ENCODE assay signal across 24 cellular contexts in the genomic region with DNA sequence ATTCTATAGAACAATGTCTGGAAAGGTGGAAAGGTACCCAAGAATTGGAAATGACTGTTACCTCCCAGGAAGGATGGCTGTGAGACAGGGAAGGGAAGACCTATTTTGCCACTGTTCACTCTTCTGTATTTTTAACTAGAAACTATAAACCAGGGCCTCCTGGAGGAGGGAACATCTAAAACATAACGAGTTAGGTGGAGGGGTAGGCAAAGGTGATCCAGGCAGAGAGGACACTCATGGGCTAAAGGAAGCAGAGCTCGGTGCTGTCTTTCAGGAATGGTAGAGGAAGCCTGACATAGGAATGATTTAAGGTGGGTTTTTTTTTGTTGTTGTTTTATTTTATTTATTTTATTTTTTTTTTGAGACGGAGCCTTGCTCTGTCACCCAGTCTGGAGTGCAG. TPM values are rescaled to one million over a fixed set of nuclear protein-coding genes. Genes with fewer than 3 reads are reported as not detected.
DNase-seq lines count a peak whose midpoint lies in the region; ATAC-seq, FAIRE-seq and TF ChIP-seq lines count a peak whose summit lies in the region.
"Had no signal": no experiment of that assay in that cellular context is flagged by ENCODE, and none has a peak within 500 bp of the region (broad histone marks: within the 10 kb centered on the region; RNA-seq: fewer than 3 reads in every experiment).

No MANE protein-coding gene starts in this region.

- in situ Hi-C loops in mammary epithelial cell (cut with MboI; ENCODE audit: low sequenced_read_pairs in 2 of 2) = loop anchor here (5.0 to 10.0 kb wide), 2 partner anchors 78 to 220 kb away; partner anchors contain the start of gene FAM98C (in 1 of the 2)

- BruUV-seq in MCF 10A (replicated peaks; lab: Mats Ljungman, UMichigan) (no TSS peak), mammary epithelial cell (replicated peaks; lab: Mats Ljungman, UMichigan) (no TSS peak)

- no peak for TF ChIP-seq POLR2A in thyroid gland (IDR thresholded peaks at IDR 0.05)

- no peak for FAIRE-seq in astrocyte (lab: Jason Lieb, UNC)
- FAIRE-seq: D721Med, GM12891, GM18507 had no signal

- H3K4me2 ChIP-seq in mammary epithelial cell (ENCODE audit: insufficient read depth, low read depth, low read length) = no peak overlapping the region
- H3K4me2 ChIP-seq in astrocyte (ENCODE audit: low read length) = no peak overlapping the region
- H3K4me2 ChIP-seq: BLaER1, GM23338 had no signal

- H3K4me3 ChIP-seq in mammary epithelial cell (replicated peaks in 1 of 3; ENCODE audit: insufficient read depth in 1 of 3, low read depth in 2 of 3, low read length in 3 of 3) = no peak overlapping the region
- no peak overlapping the region for H3K4me3 ChIP-seq in astrocyte (ENCODE audit: insufficient read depth, low read depth, low read length)
- no peak overlapping the region for H3K4me3 ChIP-seq in thyroid gland (replicated peaks in 1 of 3)
- H3K4me3 ChIP-seq: BLaER1, GM23338 had no signal

- peaks cover 32% of the 10 kb centered on the region for H3K36me3 ChIP-seq in mammary epithelial cell (ENCODE audit: insufficient read depth, low read length)
- peaks cover 36% of the 10 kb centered on the region for H3K36me3 ChIP-seq in astrocyte (ENCODE audit: insufficient read depth, low read length)
- peaks cover 65 to 85% of the 10 kb centered on the region in 2 donors for H3K36me3 ChIP-seq in thyroid gland

- peaks cover 12% of the 10 kb centered on the region for H3K4me1 Mint-ChIP-seq in activated CD4-positive, alpha-beta memory T cell treated with anti-CD3 and anti-CD28 coated beads, Interleukin-2, amount 10 ng/mL, durations not matched to agents 7 days and 5 days
- H3K4me1 Mint-ChIP-seq in activated CD4-positive, alpha-beta memory T cell treated with anti-CD3 and anti-CD28 coated beads for 36 hours (ENCODE audit: low read depth) = peaks cover 10% of the 10 kb centered on the region
- H3K4me1 Mint-ChIP-seq in MCF 10A (ENCODE audit: insufficient read depth, unreplicated experiment) (peaks cover 4% of the 10 kb centered on the region), astrocyte (ENCODE audit: low read depth, unreplicated experiment) (peaks cover 6% of the 10 kb centered on the region), memory B cell (peaks cover 9% of the 10 kb centered on the region)

- TF ChIP-seq CTCF in MCF 10A (IDR thresholded peaks at IDR 0.05; ENCODE audit: unreplicated experiment) (no peak), mammary epithelial cell (conservative IDR thresholded peaks at IDR 0.05 in 1 of 2, IDR thresholded peaks at IDR 0.05 in 1 of 2; ENCODE audit: extremely low read depth in 1 of 2, insufficient read depth in 1 of 2, low read depth in 1 of 2, low read length in 2 of 2) (no peak), astrocyte (IDR thresholded peaks at IDR 0.05; ENCODE audit: insufficient read depth, low read depth, low read length) (no peak), thyroid gland (IDR thresholded peaks at IDR 0.05) (no peak)

- intact Hi-C loops in activated CD4-positive, alpha-beta memory T cell treated with anti-CD3 and anti-CD28 coated beads for 36 hours (cut with micrococcal nuclease) = no loop called here
- intact Hi-C loops in MCF 10A (cut with micrococcal nuclease) (no loop called here), mammary epithelial cell (cut with micrococcal nuclease) (no loop called here), cardiac septum (cut with DNase I) (no loop called here), thyroid gland (cut with DNase I) (no loop called here)

- peak overlapping the region; percentile 21 for H3K27ac Mint-ChIP-seq in activated CD4-positive, alpha-beta memory T cell treated with anti-CD3 and anti-CD28 coated beads, Interleukin-2, amount 10 ng/mL, durations not matched to agents 7 days and 5 days
- H3K27ac Mint-ChIP-seq in activated CD4-positive, alpha-beta memory T cell treated with anti-CD3 and anti-CD28 coated beads for 36 hours = no peak overlapping the region
- H3K27ac Mint-ChIP-seq in MCF 10A (ENCODE audit: low read depth, unreplicated experiment) (peak overlapping the region; percentile 51), astrocyte (ENCODE audit: unreplicated experiment) (no peak overlapping the region), memory B cell (peak overlapping the region; percentile 42)
- H3K27ac Mint-ChIP-seq: B cell; CD4-positive, CD25-positive, alpha-beta regulatory T cell; CD8-positive, alpha-beta T cell; GM23338; H9; HFFc6 had no signal

- WGBS in mammary epithelial cell (ENCODE audit: low coverage, missing lambda C conversion rate) = 100% methylated on average over 3 of the region's 3 CpGs
- WGBS in thyroid gland, 2 donors = 91 to 92% methylated on average over 3 of the region's 3 CpGs

- H3K27me3 ChIP-seq in mammary epithelial cell (ENCODE audit: insufficient read depth, low read length) = no peaks in the 10 kb centered on the region
- no peaks in the 10 kb centered on the region for H3K27me3 ChIP-seq in astrocyte (ENCODE audit: insufficient read depth, low read length)
- no peaks in the 10 kb centered on the region for H3K27me3 ChIP-seq in thyroid gland
- H3K27me3 ChIP-seq: BLaER1 had no signal

- peaks cover 43% of the 10 kb centered on the region for H3K79me2 ChIP-seq in mammary epithelial cell (ENCODE audit: insufficient read depth, low read length)
- peaks cover 16% of the 10 kb centered on the region for H3K79me2 ChIP-seq in astrocyte (ENCODE audit: insufficient read depth, low read length)

- ATAC-seq in memory B cell (ENCODE audit: low read depth) = no peak
- ATAC-seq: CD8-positive, alpha-beta T cell; GM23338; HCT116 had no signal

- dilution Hi-C loops in mammary epithelial cell (cut with HindIII; ENCODE audit: low sequenced_read_pairs) = no loop called here

- H3K27me3 Mint-ChIP-seq in activated CD4-positive, alpha-beta memory T cell treated with anti-CD3 and anti-CD28 coated beads, Interleukin-2, amount 10 ng/mL, durations not matched to agents 7 days and 5 days = no peaks in the 10 kb centered on the region
- H3K27me3 Mint-ChIP-seq in activated CD4-positive, alpha-beta memory T cell treated with anti-CD3 and anti-CD28 coated beads for 36 hours = no peaks in the 10 kb centered on the region
- H3K27me3 Mint-ChIP-seq in MCF 10A (ENCODE audit: insufficient read depth, unreplicated experiment) (no peaks in the 10 kb centered on the region), astrocyte (ENCODE audit: low read depth, unreplicated experiment) (no peaks in the 10 kb centered on the region), memory B cell (no peaks in the 10 kb centered on the region)
- H3K27me3 Mint-ChIP-seq: B cell; CD4-positive, CD25-positive, alpha-beta regulatory T cell had no signal

- peaks cover 6% of the 10 kb centered on the region for H3K4me1 ChIP-seq in mammary epithelial cell (ENCODE audit: insufficient read depth, low read length)
- peaks cover 5% of the 10 kb centered on the region for H3K4me1 ChIP-seq in astrocyte (ENCODE audit: insufficient read depth, low read length)
- peaks cover 6% of the 10 kb centered on the region in 2 donors for H3K4me1 ChIP-seq in thyroid gland

- peaks cover 69% of the 10 kb centered on the region for H3K36me3 Mint-ChIP-seq in activated CD4-positive, alpha-beta memory T cell treated with anti-CD3 and anti-CD28 coated beads, Interleukin-2, amount 10 ng/mL, durations not matched to agents 7 days and 5 days (ENCODE audit: low read depth)
- peaks cover 40% of the 10 kb centered on the region for H3K36me3 Mint-ChIP-seq in activated CD4-positive, alpha-beta memory T cell treated with anti-CD3 and anti-CD28 coated beads for 36 hours
- H3K36me3 Mint-ChIP-seq in MCF 10A (ENCODE audit: insufficient read depth, unreplicated experiment) = peaks cover 94% of the 10 kb centered on the region
- H3K36me3 Mint-ChIP-seq in astrocyte (ENCODE audit: low read depth, unreplicated experiment) = peaks cover 8% of the 10 kb centered on the region
- peaks cover 40% of the 10 kb centered on the region for H3K36me3 Mint-ChIP-seq in memory B cell

- H3K9me3 Mint-ChIP-seq in activated CD4-positive, alpha-beta memory T cell treated with anti-CD3 and anti-CD28 coated beads, Interleukin-2, amount 10 ng/mL, durations not matched to agents 7 days and 5 days = no peaks in the 10 kb centered on the region
- H3K9me3 Mint-ChIP-seq in activated CD4-positive, alpha-beta memory T cell treated with anti-CD3 and anti-CD28 coated beads for 36 hours = no peaks in the 10 kb centered on the region
- H3K9me3 Mint-ChIP-seq in MCF 10A (ENCODE audit: unreplicated experiment) (no peaks in the 10 kb centered on the region), astrocyte (ENCODE audit: unreplicated experiment) (no peaks in the 10 kb centered on the region), memory B cell (no peaks in the 10 kb centered on the region)
- H3K9me3 Mint-ChIP-seq: CD4-positive, CD25-positive, alpha-beta regulatory T cell; CD8-positive, alpha-beta T cell; GM23338; H9; HFFc6 had no signal

- H4K20me1 ChIP-seq in mammary epithelial cell (ENCODE audit: insufficient read depth, low read length) (no peaks in the 10 kb centered on the region), astrocyte (ENCODE audit: insufficient read depth, low read length) (peaks cover 30% of the 10 kb centered on the region)

- POLR2A ChIA-PET in activated CD4-positive, alpha-beta memory T cell treated with anti-CD3 and anti-CD28 coated beads, Interleukin-2, amount 10 ng/mL, durations not matched to agents 7 days and 5 days (lab: Charles Lee) = no interaction called here
- POLR2A ChIA-PET in activated CD4-positive, alpha-beta memory T cell treated with anti-CD3 and anti-CD28 coated beads for 36 hours (lab: Charles Lee) = no interaction called here
- POLR2A ChIA-PET in MCF 10A (lab: Yijun Ruan, JAX) = interaction anchor here (1.5 kb wide), 1 partner anchor 10 kb away, joined by 3 read pairs; no protein-coding TSS in a partner anchor

- no peak overlapping the region for H3K27ac ChIP-seq in mammary epithelial cell (ENCODE audit: insufficient read depth, low read depth, low read length)
- H3K27ac ChIP-seq in astrocyte (ENCODE audit: low read depth, low read length) = no peak overlapping the region
- H3K27ac ChIP-seq in thyroid gland = no peak overlapping the region
- H3K27ac ChIP-seq: BLaER1, C4-2B had no signal

- no peak overlapping the region for H3K4me3 Mint-ChIP-seq in activated CD4-positive, alpha-beta memory T cell treated with anti-CD3 and anti-CD28 coated beads, Interleukin-2, amount 10 ng/mL, durations not matched to agents 7 days and 5 days
- no peak overlapping the region for H3K4me3 Mint-ChIP-seq in activated CD4-positive, alpha-beta memory T cell treated with anti-CD3 and anti-CD28 coated beads for 36 hours
- H3K4me3 Mint-ChIP-seq in MCF 10A (ENCODE audit: unreplicated experiment) (no peak overlapping the region), astrocyte (ENCODE audit: unreplicated experiment) (peak overlapping the region; percentile 8), memory B cell (no peak overlapping the region)
- H3K4me3 Mint-ChIP-seq: B cell; CD4-positive, CD25-positive, alpha-beta regulatory T cell; CD8-positive, alpha-beta T cell; GM23338; H9; HFFc6 had no signal

- no peak for DNase-seq in activated CD4-positive, alpha-beta memory T cell treated with anti-CD3 and anti-CD28 coated beads, Interleukin-2, amount 10 ng/mL, durations not matched to agents 7 days and 5 days
- DNase-seq in activated CD4-positive, alpha-beta memory T cell treated with anti-CD3 and anti-CD28 coated beads for 36 hours = no peak
- DNase-seq in MCF 10A (ENCODE audit: unreplicated experiment) (no peak), mammary epithelial cell (no peak), astrocyte (ENCODE audit: low read depth) (no peak), memory B cell (ENCODE audit: low spot score in 2 of 2) (no peak), cardiac septum (ENCODE audit: low spot score) (no peak), thyroid gland (no peak)
- DNase-seq: CD4-positive, CD25-positive, alpha-beta regulatory T cell; CD8-positive, alpha-beta T cell; DMS 273 treated with DMSO at 0.1 percent for 48 hours; DMS79; EL; GDM1; H9; HFFc6 had no signal

- H3K9ac ChIP-seq in mammary epithelial cell (ENCODE audit: insufficient read depth, low read length) (no peak overlapping the region), astrocyte (ENCODE audit: low read length) (no peak overlapping the region)
- H3K9ac ChIP-seq: BLaER1 had no signal

- H3K9me3 ChIP-seq in mammary epithelial cell (replicated peaks; ENCODE audit: insufficient read depth, low read length) (no peaks in the 10 kb centered on the region), astrocyte (ENCODE audit: insufficient read depth, low read depth, low read length) (no peaks in the 10 kb centered on the region), thyroid gland (no peaks in the 10 kb centered on the region)
- H3K9me3 ChIP-seq: BLaER1 had no signal

- CTCF ChIA-PET in activated CD4-positive, alpha-beta memory T cell treated with anti-CD3 and anti-CD28 coated beads, Interleukin-2, amount 10 ng/mL, durations not matched to agents 7 days and 5 days (lab: Charles Lee) = interaction anchor here (1.8 kb wide), 1 partner anchor 10 kb away, joined by 9 read pairs; no protein-coding TSS in a partner anchor
- CTCF ChIA-PET in activated CD4-positive, alpha-beta memory T cell treated with anti-CD3 and anti-CD28 coated beads for 36 hours (lab: Charles Lee) = interaction anchor here (0.6 to 2.1 kb wide), 2 partner anchors 10 to 73 kb away, joined by 3 to 12 read pairs; no protein-coding TSS in a partner anchor
- CTCF ChIA-PET in MCF 10A (lab: Yijun Ruan, JAX) = interaction anchor here (0.7 to 2.2 kb wide), 2 partner anchors 10 to 147 kb away, joined by 3 to 17 read pairs; no protein-coding TSS in a partner anchor
- CTCF ChIA-PET in mammary epithelial cell (lab: Charles Lee; ENCODE audit: low non-redundant PET) = no interaction called here

- no peak overlapping the region for H2AFZ ChIP-seq in mammary epithelial cell (ENCODE audit: low read depth, low read length)
- no peak overlapping the region for H2AFZ ChIP-seq in astrocyte (ENCODE audit: low read depth, low read length)
- H2AFZ ChIP-seq: GM23338 had no signal

RNA-seq across cellular contexts. Expression of gene EIF3K, which starts 5.8 kb away (rescaled TPM):
- 100 to 1,000 TPM; 297 TPM for total RNA-seq in activated CD4-positive, alpha-beta memory T cell treated with anti-CD3 and anti-CD28 coated beads, Interleukin-2, amount 10 ng/mL, durations not matched to agents 7 days and 5 days
- total RNA-seq in activated CD4-positive, alpha-beta memory T cell treated with anti-CD3 and anti-CD28 coated beads for 36 hours = 100 to 1,000 TPM; 273 to 287 TPM
- total RNA-seq in MCF 10A (2022) (342 and 375 TPM in 2 replicates), mammary epithelial cell (100 to 1,000 TPM; 237 to 319 TPM), astrocyte (222 and 229 TPM in 2 replicates), cardiac septum (483 TPM), thyroid gland (100 to 1,000 TPM; 205 to 504 (median 440) TPM)
- 490 TPM for polyA plus RNA-seq in mammary epithelial cell
- polyA minus RNA-seq in mammary epithelial cell = 368 TPM

RNA-seq across cellular contexts. Expression of gene MAP4K1, which starts 7.1 kb away (rescaled TPM):
- total RNA-seq in activated CD4-positive, alpha-beta memory T cell treated with anti-CD3 and anti-CD28 coated beads, Interleukin-2, amount 10 ng/mL, durations not matched to agents 7 days and 5 days = 100 to 1,000 TPM; 374 to 383 TPM
- 100 to 1,000 TPM; 205 TPM for total RNA-seq in activated CD4-positive, alpha-beta memory T cell treated with anti-CD3 and anti-CD28 coated beads for 36 hours
- 0.56 and 1.9 TPM in 2 replicates for total RNA-seq in MCF 10A (2022)
- under 1 TPM in 1 of 2 donors, not detected in 1; 0.75 TPM for total RNA-seq in mammary epithelial cell
- 0.51 TPM for polyA plus RNA-seq in mammary epithelial cell
- polyA minus RNA-seq in mammary epithelial cell = not detected
- total RNA-seq in astrocyte = 0.87 and 1.7 TPM in 2 replicates
- 1.5 TPM for total RNA-seq in cardiac septum
- 1 to 10 TPM in 3 of 4 donors, under 1 TPM in 1; 0.83 to 9.7 (median 2.2) TPM for total RNA-seq in thyroid gland

RNA-seq across cellular contexts. Expression of gene ACTN4, which starts 22.6 kb away (rescaled TPM):
- total RNA-seq in activated CD4-positive, alpha-beta memory T cell treated with anti-CD3 and anti-CD28 coated beads, Interleukin-2, amount 10 ng/mL, durations not matched to agents 7 days and 5 days = 100 to 1,000 TPM; 532 to 534 TPM
- total RNA-seq in activated CD4-positive, alpha-beta memory T cell treated with anti-CD3 and anti-CD28 coated beads for 36 hours = 100 to 1,000 TPM; 267 to 270 TPM
- 300 and 320 TPM in 2 replicates for total RNA-seq in MCF 10A (2022)
- 1,000 to 10,000 TPM in 1 of 2 donors, 100 to 1,000 TPM in 1; 951 to 1,146 TPM for total RNA-seq in mammary epithelial cell
- polyA plus RNA-seq in mammary epithelial cell = 524 TPM
- polyA minus RNA-seq in mammary epithelial cell = 912 TPM
- total RNA-seq in astrocyte = 805 and 879 TPM in 2 replicates
- 190 TPM for total RNA-seq in cardiac septum
- total RNA-seq in thyroid gland = 100 to 1,000 TPM; 191 to 479 (median 365) TPM

Comparison
In these comparisons a context has a peak if more than half of its experiments do, and no peak if none do; other contexts are left out.
1. H3K27ac Mint-ChIP-seq: peak in activated CD4-positive, alpha-beta memory T cell treated with anti-CD3 and anti-CD28 coated beads, Interleukin-2, amount 10 ng/mL, durations not matched to agents 7 days and 5 days (single experiment), MCF 10A (single experiment) and memory B cell (single experiment); none in activated CD4-positive, alpha-beta memory T cell treated with anti-CD3 and anti-CD28 coated beads for 36 hours (single experiment) and astrocyte (single experiment).
2. RNA of gene MAP4K1, which starts 7.1 kb away (total RNA-seq): 374 to 383 TPM in activated CD4-positive, alpha-beta memory T cell treated with anti-CD3 and anti-CD28 coated beads, Interleukin-2, amount 10 ng/mL, durations not matched to agents 7 days and 5 days and 205 TPM in activated CD4-positive, alpha-beta memory T cell treated with anti-CD3 and anti-CD28 coated beads for 36 hours; 0.83 to 9.7 TPM in thyroid gland, 0.87 to 1.7 TPM in astrocyte, 1.5 TPM in cardiac septum (single experiment), 0.75 TPM in mammary epithelial cell and 0.56 to 1.9 TPM in MCF 10A; every median in the first group is over 10 times any median in the second.